In the genomic region with DNA sequence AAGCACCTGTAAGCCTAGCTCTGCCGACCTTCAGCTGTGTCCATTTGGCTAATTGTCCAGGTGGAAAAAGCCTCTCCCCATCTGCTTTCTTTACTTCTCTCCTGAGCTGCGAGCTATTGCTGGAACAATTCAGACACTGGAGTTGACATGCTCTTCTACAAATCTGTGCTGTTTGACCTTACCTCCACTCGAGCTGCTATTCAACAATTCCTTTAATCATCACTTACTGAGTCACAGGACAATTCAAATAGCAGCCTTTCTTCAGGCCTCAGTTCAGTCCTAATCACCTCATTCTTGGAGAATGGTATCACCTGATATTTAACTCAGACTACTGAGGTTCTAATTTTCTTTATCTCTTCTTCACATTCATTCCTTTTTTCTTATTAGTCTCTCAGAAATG, we compare ENCODE assay signal across 2 cellular contexts.
TF ChIP-seq lines count a peak whose summit lies in the region.

No MANE protein-coding gene starts in this region.

TF ChIP-seq in GM23338, 12 proteins besides CTCF, POLR2A, EP300 and RAD21 (continues in another document):
- TF ChIP-seq EZH2 (IDR thresholded peaks at IDR 0.05; ENCODE audit: low read depth, unreplicated experiment) = no peak
- no peak for TF ChIP-seq ZNF331 (CRISPR knock-in tag; IDR thresholded peaks at IDR 0.05; ENCODE audit: low read depth)
- TF ChIP-seq JUNB (IDR thresholded peaks at IDR 0.05; ENCODE audit: unreplicated experiment) = no peak
- TF ChIP-seq STAT1 (IDR thresholded peaks at IDR 0.05; ENCODE audit: unreplicated experiment) = no peak
- TF ChIP-seq NANOG (IDR thresholded peaks at IDR 0.05; ENCODE audit: borderline replicate concordance) = no peak
- no peak for TF ChIP-seq CREB1 (CRISPR knock-in tag; IDR thresholded peaks at IDR 0.05; ENCODE audit: low read depth)
- TF ChIP-seq EZH2phosphoT487 (IDR thresholded peaks at IDR 0.05; ENCODE audit: unreplicated experiment) = no peak
- TF ChIP-seq REST (IDR thresholded peaks at IDR 0.05; ENCODE audit: unreplicated experiment) = no peak
- no peak for TF ChIP-seq ZNF462 (CRISPR knock-in tag; IDR thresholded peaks at IDR 0.05)
- TF ChIP-seq POLR2AphosphoS5 (IDR thresholded peaks at IDR 0.05; ENCODE audit: low read depth) = no peak

TF ChIP-seq in SK-N-SH, 30 proteins besides CTCF, POLR2A, EP300 and RAD21:
- no peak for TF ChIP-seq TAF1 (IDR thresholded peaks at IDR 0.05; ENCODE audit: borderline replicate concordance, low read depth, low read length)
- TF ChIP-seq TEAD4 (IDR thresholded peaks at IDR 0.05; ENCODE audit: borderline replicate concordance, insufficient read depth) = no peak
- TF ChIP-seq POLR2AphosphoS5 (IDR thresholded peaks at IDR 0.05; ENCODE audit: low read depth, low read length) = no peak
- TF ChIP-seq, protein P1, sequence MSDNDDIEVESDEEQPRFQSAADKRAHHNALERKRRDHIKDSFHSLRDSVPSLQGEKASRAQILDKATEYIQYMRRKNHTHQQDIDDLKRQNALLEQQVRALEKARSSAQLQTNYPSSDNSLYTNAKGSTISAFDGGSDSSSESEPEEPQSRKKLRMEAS (IDR thresholded peaks at IDR 0.05; ENCODE audit: low read depth) = no peak
- no peak for TF ChIP-seq PBX3 (IDR thresholded peaks at IDR 0.05)
- no peak for TF ChIP-seq RCOR1 (IDR thresholded peaks at IDR 0.05; ENCODE audit: low read length)
- TF ChIP-seq RXRA (IDR thresholded peaks at IDR 0.05; ENCODE audit: borderline replicate concordance, low read depth) = no peak
- TF ChIP-seq, protein P2, sequence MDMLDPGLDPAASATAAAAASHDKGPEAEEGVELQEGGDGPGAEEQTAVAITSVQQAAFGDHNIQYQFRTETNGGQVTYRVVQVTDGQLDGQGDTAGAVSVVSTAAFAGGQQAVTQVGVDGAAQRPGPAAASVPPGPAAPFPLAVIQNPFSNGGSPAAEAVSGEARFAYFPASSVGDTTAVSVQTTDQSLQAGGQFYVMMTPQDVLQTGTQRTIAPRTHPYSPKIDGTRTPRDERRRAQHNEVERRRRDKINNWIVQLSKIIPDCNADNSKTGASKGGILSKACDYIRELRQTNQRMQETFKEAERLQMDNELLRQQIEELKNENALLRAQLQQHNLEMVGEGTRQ (IDR thresholded peaks at IDR 0.05; ENCODE audit: borderline replicate concordance, low read depth, low read length) = no peak
- TF ChIP-seq MEF2A (IDR thresholded peaks at IDR 0.05; ENCODE audit: borderline replicate concordance, low read depth) = no peak
- no peak for TF ChIP-seq JUND (IDR thresholded peaks at IDR 0.05)
- TF ChIP-seq, protein P3, sequence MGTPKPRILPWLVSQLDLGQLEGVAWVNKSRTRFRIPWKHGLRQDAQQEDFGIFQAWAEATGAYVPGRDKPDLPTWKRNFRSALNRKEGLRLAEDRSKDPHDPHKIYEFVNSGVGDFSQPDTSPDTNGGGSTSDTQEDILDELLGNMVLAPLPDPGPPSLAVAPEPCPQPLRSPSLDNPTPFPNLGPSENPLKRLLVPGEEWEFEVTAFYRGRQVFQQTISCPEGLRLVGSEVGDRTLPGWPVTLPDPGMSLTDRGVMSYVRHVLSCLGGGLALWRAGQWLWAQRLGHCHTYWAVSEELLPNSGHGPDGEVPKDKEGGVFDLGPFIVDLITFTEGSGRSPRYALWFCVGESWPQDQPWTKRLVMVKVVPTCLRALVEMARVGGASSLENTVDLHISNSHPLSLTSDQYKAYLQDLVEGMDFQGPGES (IDR thresholded peaks at IDR 0.05; ENCODE audit: low read depth, low read length) = no peak
- TF ChIP-seq FOXM1 (IDR thresholded peaks at IDR 0.05; ENCODE audit: low read depth) = no peak
- TF ChIP-seq TCF12 (IDR thresholded peaks at IDR 0.05) = no peak
- TF ChIP-seq EZH2phosphoT487 (IDR thresholded peaks at IDR 0.05; ENCODE audit: borderline replicate concordance, low read depth) = no peak
